Comparison of ENCODE assay signal across 15 cellular contexts in the genomic region with DNA sequence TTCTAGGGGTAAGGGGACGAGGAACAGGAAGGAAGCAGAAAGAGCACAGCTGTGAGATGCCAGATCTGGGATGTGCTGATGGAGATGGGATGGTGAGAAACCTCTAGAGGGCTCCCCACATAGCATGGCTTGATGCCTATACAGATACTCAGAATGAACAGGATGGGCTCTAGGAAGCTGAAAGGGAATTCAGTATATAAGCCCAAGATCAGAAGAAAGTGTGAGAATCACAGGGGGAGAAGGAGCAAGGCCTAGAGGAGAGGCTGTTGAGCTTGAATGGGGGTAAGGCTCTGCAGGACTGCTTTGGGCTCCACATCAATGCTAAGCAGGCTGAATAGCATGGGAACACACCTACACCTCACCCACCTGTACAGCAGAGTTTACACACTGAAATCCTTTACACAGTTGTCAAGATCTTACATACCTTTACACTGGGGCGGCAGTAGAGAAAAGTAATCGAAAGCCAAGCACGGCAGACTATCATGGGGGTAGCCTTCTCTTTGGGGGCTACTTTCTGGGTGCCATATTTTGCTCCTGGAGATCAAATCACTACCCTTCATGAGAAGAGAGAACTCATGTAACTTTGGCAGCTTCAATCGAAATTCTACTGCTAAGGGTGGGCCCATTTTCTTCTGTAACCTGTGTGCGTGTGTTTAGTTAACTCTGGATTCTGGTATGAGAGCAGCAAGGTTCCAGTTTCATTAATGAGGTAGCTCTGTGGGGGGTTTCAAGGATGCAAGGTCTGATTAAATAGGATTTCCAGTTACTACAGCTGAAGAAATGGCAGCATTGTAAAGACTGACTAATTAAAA. TPM values are rescaled to one million over a fixed set of nuclear protein-coding genes. Genes with fewer than 3 reads are reported as not detected.
DNase-seq lines count a peak whose midpoint lies in the region; ATAC-seq, FAIRE-seq and TF ChIP-seq lines count a peak whose summit lies in the region.
"Had no signal": no experiment of that assay in that cellular context is flagged by ENCODE, and none has a peak within 500 bp of the region (broad histone marks: within the 10 kb centered on the region; RNA-seq: fewer than 3 reads in every experiment).

No MANE protein-coding gene starts in this region.

- H3K4me3 ChIP-seq in HepG2 (replicated peaks in 1 of 3; ENCODE audit: insufficient read depth in 1 of 3, low read depth in 2 of 3, low read length in 3 of 3), result no peak overlapping the region
- no peak overlapping the region for H3K4me3 ChIP-seq in right lobe of liver
- no peak overlapping the region for H3K4me3 ChIP-seq in choroid plexus epithelial cell (ENCODE audit: low read depth, low read length)
- H3K4me3 ChIP-seq: dorsolateral prefrontal cortex had no signal

- no peak overlapping the region for H3K27ac ChIP-seq in HepG2 (ENCODE audit: extremely low read length, insufficient read depth, low read length)
- H3K27ac ChIP-seq in right lobe of liver, result no peak overlapping the region

- no peaks in the 10 kb centered on the region for H3K79me2 ChIP-seq in HepG2 (ENCODE audit: insufficient read depth, low read length)

- H3K27ac Mint-ChIP-seq in T-helper 17 cell, result peak overlapping the region; percentile 93

- H3K27me3 ChIP-seq in HepG2 (ENCODE audit: control insufficient read depth in 1 of 2, insufficient read depth in 2 of 2, low read length in 2 of 2) (peaks cover 0 to 16% of the 10 kb centered on the region in 2 experiments), right lobe of liver (no peaks in the 10 kb centered on the region)

- no peak for TF ChIP-seq CTCF in HepG2 (CRISPR knock-in tag; IDR thresholded peaks at IDR 0.05)
- TF ChIP-seq CTCF in right lobe of liver (IDR thresholded peaks at IDR 0.05), result no peak
- TF ChIP-seq CTCF in choroid plexus epithelial cell (conservative IDR thresholded peaks at IDR 0.05; ENCODE audit: low read depth, low read length), result peak; percentile 37

- no peaks in the 10 kb centered on the region for H4K20me1 ChIP-seq in HepG2 (ENCODE audit: insufficient read depth, low read length)

- no peaks in the 10 kb centered on the region for H3K4me1 ChIP-seq in HepG2 (ENCODE audit: insufficient read depth, low read length)
- no peaks in the 10 kb centered on the region for H3K4me1 ChIP-seq in right lobe of liver

- DNase-seq in HepG2 (ENCODE audit: low spot score), result no peak
- no peak for DNase-seq in right lobe of liver
- no peak for DNase-seq in T-helper 17 cell
- no peak for DNase-seq in choroid plexus epithelial cell (ENCODE audit: low read depth)
- no peak for DNase-seq in germinal center (ENCODE audit: low spot score)
- no peak for DNase-seq in HEK293T (ENCODE audit: extremely low spot score)
- DNase-seq in NCI-H2196 treated with DMSO at 0.1 percent for 48 hours (lab: John Stamatoyannopoulos, UW; ENCODE audit: unreplicated experiment), result no peak
- no peak for DNase-seq in NCI-H2227 treated with DMSO at 0.1 percent for 48 hours (lab: John Stamatoyannopoulos, UW)
- DNase-seq: amygdala; C1 segment of cervical spinal cord; dorsolateral prefrontal cortex; Karpas-422; NCI-H2029 treated with DMSO at 0.1 percent for 48 hours; stimulated activated CD4-positive, alpha-beta T cell treated with anti-CD3 and anti-CD28 coated beads, Interleukin-1b, Interleukin-23, amount 100 ng/mL, for 48 hours had no signal

- no peak overlapping the region for H3K9ac ChIP-seq in HepG2 (ENCODE audit: insufficient read depth, low read depth, low read length)

- no peak for TF ChIP-seq EP300 in HepG2 (IDR thresholded peaks at IDR 0.05; ENCODE audit: low read depth in 2 of 2, low read length in 2 of 2)
- TF ChIP-seq EP300 in HepG2 (CRISPR knock-in tag; IDR thresholded peaks at IDR 0.05; ENCODE audit: borderline replicate concordance), result no peak

- H3K36me3 ChIP-seq in HepG2 (replicated peaks in 1 of 2; ENCODE audit: control insufficient read depth in 1 of 2, insufficient read depth in 2 of 2, low read length in 2 of 2), result no peaks in the 10 kb centered on the region
- H3K36me3 ChIP-seq in right lobe of liver, result no peaks in the 10 kb centered on the region

- intact Hi-C loops in HepG2 (cut with micrococcal nuclease; ENCODE audit: unreplicated experiment) (no loop called here), right lobe of liver (cut with DNase I) (no loop called here)

- no peak overlapping the region for H3K4me2 ChIP-seq in HepG2 (ENCODE audit: low read depth, low read length)

- ATAC-seq in HepG2, result peak; percentile 62
- ATAC-seq in right lobe of liver, result no peak
- ATAC-seq in T-helper 17 cell, result no peak

- no peak for TF ChIP-seq POLR2A in HepG2 (IDR thresholded peaks at IDR 0.05; ENCODE audit: insufficient read depth in 1 of 2, low read depth in 2 of 2, low read length in 2 of 2)
- no peak for TF ChIP-seq POLR2A in right lobe of liver (IDR thresholded peaks at IDR 0.05)

- FAIRE-seq in HepG2 (lab: Jason Lieb, UNC), result no peak
- FAIRE-seq: frontal cortex had no signal

- H3K9me3 ChIP-seq in HepG2 (ENCODE audit: low read length) (no peaks in the 10 kb centered on the region), right lobe of liver (peaks cover 0 to 3% (median 0%) of the 10 kb centered on the region in 4 donors), T-helper 17 cell (ENCODE audit: control insufficient read depth, low read length, poor library complexity, severe bottlenecking) (no peaks in the 10 kb centered on the region)

- CTCF ChIA-PET in HepG2 (lab: Yijun Ruan, JAX; ENCODE audit: low intra/inter-chr PET ratio, low total read pairs) (no interaction called here), HEK293T (lab: Yijun Ruan, JAX) (interaction anchor here (0.8 to 1.1 kb wide), 3 partner anchors 9 to 117 kb away, joined by 3 to 4 read pairs (median 3); no protein-coding TSS in a partner anchor)

- peaks cover 51% of the 10 kb centered on the region for H3K4me1 Mint-ChIP-seq in T-helper 17 cell

- POLR2A ChIA-PET in HepG2 (lab: Yijun Ruan, JAX), result no interaction called here
- POLR2A ChIA-PET in HEK293T (lab: Yijun Ruan, JAX), result no interaction called here

- H3K36me3 Mint-ChIP-seq in T-helper 17 cell (ENCODE audit: low read depth), result peaks cover 3% of the 10 kb centered on the region

- H3K4me3 Mint-ChIP-seq in T-helper 17 cell, result peak overlapping the region; percentile 63

- H3K27me3 Mint-ChIP-seq in T-helper 17 cell, result peaks cover 9% of the 10 kb centered on the region

- WGBS in HepG2 (ENCODE audit: low lambda C conversion rate), result 2% methylated on average over 6 of the region's 6 CpGs
- 44% methylated on average over 6 of the region's 6 CpGs for WGBS in right lobe of liver (ENCODE audit: insufficient coverage, low coverage, low lambda C conversion rate, missing lambda C conversion rate)

- in situ Hi-C loops in HepG2 (cut with HindIII; ENCODE audit: extremely low pct_ligation_motif_present, low pct_unique_long_range_greater_than_20kb), result no loop called here

- no TSS peak for BruUV-seq in HepG2 (replicated peaks; lab: Mats Ljungman, UMichigan)

- H2AFZ ChIP-seq in HepG2 (ENCODE audit: low read length), result no peak overlapping the region

- TF ChIP-seq RAD21 in HepG2 (CRISPR knock-in tag; IDR thresholded peaks at IDR 0.05), result no peak

TF ChIP-seq in HepG2, 621 proteins besides CTCF, POLR2A, EP300 and RAD21 (continues in another document):
- TF ChIP-seq, protein P1, sequence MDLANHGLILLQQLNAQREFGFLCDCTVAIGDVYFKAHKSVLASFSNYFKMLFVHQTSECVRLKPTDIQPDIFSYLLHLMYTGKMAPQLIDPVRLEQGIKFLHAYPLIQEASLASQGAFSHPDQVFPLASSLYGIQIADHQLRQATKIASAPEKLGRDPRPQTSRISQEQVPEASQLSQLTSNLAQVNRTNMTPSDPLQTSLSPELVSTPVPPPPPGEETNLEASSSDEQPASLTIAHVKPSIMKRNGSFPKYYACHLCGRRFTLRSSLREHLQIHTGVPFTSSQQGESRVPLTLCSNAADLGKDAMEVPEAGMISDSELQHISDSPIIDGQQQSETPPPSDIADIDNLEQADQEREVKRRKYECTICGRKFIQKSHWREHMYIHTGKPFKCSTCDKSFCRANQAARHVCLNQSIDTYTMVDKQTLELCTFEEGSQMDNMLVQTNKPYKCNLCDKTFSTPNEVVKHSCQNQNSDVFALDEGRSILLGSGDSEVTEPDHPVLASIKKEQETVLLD (CRISPR knock-in tag; IDR thresholded peaks at IDR 0.05; ENCODE audit: low read depth), result no peak

TF ChIP-seq in HEK293T, 16 proteins besides CTCF, POLR2A, EP300 and RAD21 (continues in another document):
- TF ChIP-seq, protein P2, sequence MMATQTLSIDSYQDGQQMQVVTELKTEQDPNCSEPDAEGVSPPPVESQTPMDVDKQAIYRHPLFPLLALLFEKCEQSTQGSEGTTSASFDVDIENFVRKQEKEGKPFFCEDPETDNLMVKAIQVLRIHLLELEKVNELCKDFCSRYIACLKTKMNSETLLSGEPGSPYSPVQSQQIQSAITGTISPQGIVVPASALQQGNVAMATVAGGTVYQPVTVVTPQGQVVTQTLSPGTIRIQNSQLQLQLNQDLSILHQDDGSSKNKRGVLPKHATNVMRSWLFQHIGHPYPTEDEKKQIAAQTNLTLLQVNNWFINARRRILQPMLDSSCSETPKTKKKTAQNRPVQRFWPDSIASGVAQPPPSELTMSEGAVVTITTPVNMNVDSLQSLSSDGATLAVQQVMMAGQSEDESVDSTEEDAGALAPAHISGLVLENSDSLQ (IDR thresholded peaks at IDR 0.05), result no peak

RNA-seq across cellular contexts. Expression of a gene that starts 30.6 kb away (rescaled TPM):
- total RNA-seq in HepG2 (2016; rRNA removed; fragmentation: Illumina TruSeq; extraction: Trizol), result not detected in 2 replicates
- not detected in 2 replicates for total RNA-seq in HepG2 (2016; cell fraction: cytosol; rRNA removed; fragmentation: Illumina TruSeq; extraction: Trizol; ENCODE audit: low read depth)
- not detected in 2 replicates for total RNA-seq in HepG2 (2016; cell fraction: insoluble cytoplasmic fraction; rRNA removed; fragmentation: Illumina TruSeq; extraction: Trizol)
- not detected in 2 replicates for total RNA-seq in HepG2 (2016; cell fraction: membrane; rRNA removed; fragmentation: Illumina TruSeq; extraction: Trizol)
- not detected in 2 replicates for total RNA-seq in HepG2 (2016; cell fraction: nucleus; rRNA removed; fragmentation: Illumina TruSeq; extraction: Trizol)
- not detected in 2 replicates for polyA plus RNA-seq in HepG2 (2011; rRNA removed)
- not detected in 2 replicates for polyA plus RNA-seq in HepG2 (2011; cell fraction: cytosol; rRNA removed)
- polyA plus RNA-seq in HepG2 (2011; cell fraction: nucleus; rRNA removed), result not detected in 2 replicates
- polyA plus RNA-seq in HepG2 (2012), result not detected in 2 replicates
- polyA plus RNA-seq in HepG2 (2016; cell fraction: cytosol; fragmentation: Illumina TruSeq; extraction: Trizol; ENCODE audit: low read depth), result not detected in 2 replicates
- not detected in 2 replicates for polyA plus RNA-seq in HepG2 (2016; cell fraction: insoluble cytoplasmic fraction; fragmentation: Illumina TruSeq; extraction: Trizol; ENCODE audit: low read depth)
- not detected in 2 replicates for polyA plus RNA-seq in HepG2 (2016; cell fraction: membrane; fragmentation: Illumina TruSeq; extraction: Trizol; ENCODE audit: low read depth)
- not detected in 2 replicates for polyA plus RNA-seq in HepG2 (2016; cell fraction: nucleus; fragmentation: Illumina TruSeq; extraction: Trizol; ENCODE audit: insufficient read depth, low read depth)
- not detected in 2 replicates for polyA minus RNA-seq in HepG2 (2011; rRNA and poly(A)+ RNA removed; ENCODE audit: low replicate concordance)
- not detected in 2 replicates for polyA minus RNA-seq in HepG2 (2011; cell fraction: cytosol; rRNA and poly(A)+ RNA removed)
- polyA minus RNA-seq in HepG2 (2011; cell fraction: nucleus; rRNA and poly(A)+ RNA removed), result not detected in 2 replicates
- total RNA-seq in right lobe of liver, result under 1 TPM in 3 of 6 experiments, not detected in 3; 0.27 to 0.80 (median 0.42) TPM
- 10 to 100 TPM; 17.6 to 30.7 TPM for total RNA-seq in T-helper 17 cell

Comparison
In these comparisons a context has a peak if more than half of its experiments do, and no peak if none do; other contexts are left out.
1. RNA of a gene that starts 30.6 kb away (total RNA-seq): 17.6 to 30.7 TPM in T-helper 17 cell; 0.27 to 0.80 TPM in right lobe of liver and not detected in HepG2; every median in the first group is over 10 times any median in the second.